In genomic region chr12:127742231-127742630, GRCh38 we compare ENCODE assay signal across 28 cellular contexts.
"Had no signal": no experiment of that assay in that cellular context is flagged by ENCODE, and none has a peak within 500 bp of the region (broad histone marks: within the 10 kb centered on the region; RNA-seq: fewer than 3 reads in every experiment).

No MANE protein-coding gene starts in this region.

- ATAC-seq: activated CD4-positive, CD25-positive, alpha-beta regulatory T cell treated with anti-CD3 and anti-CD28 coated beads, Interleukin-2, amount 50 U/mL, for 24 hours; activated CD8-positive, alpha-beta memory T cell treated with anti-CD3 and anti-CD28 coated beads, Interleukin-2, amount 10 ng/mL, durations not matched to agents 7 days and 5 days; activated CD8-positive, alpha-beta T cell treated with anti-CD3 and anti-CD28 coated beads, Interleukin-2, amount 10 ng/mL, durations not matched to agents 7 days and 5 days; activated naive CD8-positive, alpha-beta T cell treated with anti-CD3 and anti-CD28 coated beads, Interleukin-2, amount 50 U/mL, for 24 hours; gastroesophageal sphincter; heart right ventricle had no signal

- DNase-seq: activated B cell treated with CpG ODN at 0.5 μM for 24 hours; activated CD4-positive, alpha-beta T cell treated with anti-CD3 and anti-CD28 coated beads for 48 hours; activated CD4-positive, alpha-beta T cell treated with anti-CD3 and anti-CD28 coated beads, Interleukin-2, amount 50 U/mL, for 1 hour; activated CD4-positive, alpha-beta T cell treated with anti-CD3 and anti-CD28 coated beads, Interleukin-2, amount 50 U/mL, for 48 hours; activated CD8-positive, alpha-beta memory T cell treated with anti-CD3 and anti-CD28 coated beads, Interleukin-2, amount 10 ng/mL, durations not matched to agents 7 days and 5 days; activated CD8-positive, alpha-beta memory T cell treated with anti-CD3 and anti-CD28 coated beads, Interleukin-2, amount 50 U/mL, for 4 hours; activated CD8-positive, alpha-beta T cell treated with anti-CD3 and anti-CD28 coated beads, Interleukin-2, amount 10 ng/mL, durations not matched to agents 7 days and 5 days; activated effector memory CD4-positive, alpha-beta T cell treated with anti-CD3 and anti-CD28 coated beads, Interleukin-2, amount 50 U/mL, for 16 hours; activated naive CD4-positive, alpha-beta T cell treated with anti-CD3 and anti-CD28 coated beads for 36 hours; activated naive CD8-positive, alpha-beta T cell treated with anti-CD3 and anti-CD28 coated beads for 36 hours; activated naive CD8-positive, alpha-beta T cell treated with anti-CD3 and anti-CD28 coated beads, Interleukin-2, amount 50 U/mL, for 24 hours; activated T-cell treated with anti-CD3 and anti-CD28 coated beads, Interleukin-2, amount 50 U/mL, for 1 hour; activated T-cell treated with anti-CD3 and anti-CD28 coated beads, Interleukin-2, amount 50 U/mL, for 48 hours; adrenal gland; amygdala; aorta; central memory CD4-positive, alpha-beta T cell; cerebellar nuclear complex; colonic mucosa; effector CD8-positive, alpha-beta T cell; esophagus squamous epithelium; foreskin melanocyte; heart right ventricle; T-helper 2 cell; T-helper 9 cell; WERI-Rb-1 had no signal
